10 cellular contexts compared by ENCODE assay signal in the genomic region with DNA sequence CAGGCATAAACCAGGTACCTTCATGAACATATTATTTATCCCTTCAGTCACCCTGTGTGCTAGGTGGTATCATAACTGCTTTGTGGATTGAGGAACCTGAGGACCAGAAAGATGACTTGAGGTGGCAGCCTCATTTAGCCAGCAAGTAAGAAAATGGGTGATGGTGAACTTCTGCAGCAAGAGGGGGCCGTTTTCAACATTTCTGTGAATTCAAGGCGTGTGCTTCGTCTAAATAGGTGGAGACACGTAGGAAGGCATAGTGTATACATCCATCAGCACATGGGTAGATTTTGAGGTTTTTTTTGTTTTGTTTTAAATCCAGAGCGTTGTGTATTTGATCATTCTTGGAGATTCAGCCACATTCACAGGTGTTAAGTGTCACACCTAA.
DNase-seq lines count a peak whose midpoint lies in the region; ATAC-seq and TF ChIP-seq lines count a peak whose summit lies in the region.
"Had no signal": no experiment of that assay in that cellular context is flagged by ENCODE, and none has a peak within 500 bp of the region (broad histone marks: within the 10 kb centered on the region; RNA-seq: fewer than 3 reads in every experiment).

No MANE protein-coding gene starts in this region.

- peaks cover 95% of the 10 kb centered on the region for H3K4me1 Mint-ChIP-seq in activated naive CD8-positive, alpha-beta T cell treated with anti-CD3 and anti-CD28 coated beads for 36 hours

- H3K9me3 ChIP-seq in heart right ventricle (no peaks in the 10 kb centered on the region), right cardiac atrium (ENCODE audit: control insufficient read depth, low read length) (no peaks in the 10 kb centered on the region), lung (ENCODE audit: control insufficient read depth in 2 of 2, insufficient read depth in 1 of 2, low read length in 1 of 2) (no peaks in the 10 kb centered on the region), uterus (no peaks in the 10 kb centered on the region)
- H3K9me3 ChIP-seq: BE2C had no signal

- H3K27ac ChIP-seq in heart right ventricle (peak overlapping the region in 9 of 10 donors; percentile 23 to 89 (median 77)), right cardiac atrium (ENCODE audit: low read length) (no peak overlapping the region), lung (ENCODE audit: low read depth in 1 of 2, low read length in 1 of 2) (peak overlapping the region; percentile 62 to 76), uterus (peak overlapping the region; percentile 76 to 85)

- H3K4me3 Mint-ChIP-seq in activated naive CD8-positive, alpha-beta T cell treated with anti-CD3 and anti-CD28 coated beads for 36 hours = peak overlapping the region; percentile 40
- H3K4me3 Mint-ChIP-seq: neural crest cell had no signal

- WGBS in heart right ventricle, 2 donors = 73 to 80% methylated on average over 5 of the region's 5 CpGs
- WGBS in right cardiac atrium = 76% methylated on average over 5 of the region's 5 CpGs
- 64 to 69% methylated on average over 5 of the region's 5 CpGs for WGBS in lung, 2 donors

- peak overlapping the region; percentile 99 for H3K27ac Mint-ChIP-seq in activated naive CD8-positive, alpha-beta T cell treated with anti-CD3 and anti-CD28 coated beads for 36 hours

- H3K27me3 ChIP-seq in heart right ventricle (no peaks in the 10 kb centered on the region), right cardiac atrium (ENCODE audit: control insufficient read depth, insufficient read depth) (no peaks in the 10 kb centered on the region), lung (ENCODE audit: control insufficient read depth, insufficient read depth) (no peaks in the 10 kb centered on the region), uterus (no peaks in the 10 kb centered on the region)
- H3K27me3 ChIP-seq: BE2C had no signal

- ATAC-seq in heart right ventricle (no peak), right cardiac atrium (no peak), lung (ENCODE audit: insufficient read depth, low FRiP score) (no peak)

- peaks cover 0 to 15% (median 0%) of the 10 kb centered on the region in 9 donors for H3K36me3 ChIP-seq in heart right ventricle
- H3K36me3 ChIP-seq in lung (ENCODE audit: control insufficient read depth in 2 of 2, insufficient read depth in 2 of 2, low read length in 2 of 2) = no peaks in the 10 kb centered on the region
- no peaks in the 10 kb centered on the region for H3K36me3 ChIP-seq in uterus
- H3K36me3 ChIP-seq: BE2C had no signal

- no peaks in the 10 kb centered on the region for H3K27me3 Mint-ChIP-seq in activated naive CD8-positive, alpha-beta T cell treated with anti-CD3 and anti-CD28 coated beads for 36 hours

- intact Hi-C loops in heart right ventricle (cut with DNase I) (loop anchor here in 3 of 10 donors (5.0 to 10.0 kb wide), 3 partner anchors 42 to 60 kb away; no protein-coding TSS in a partner anchor), right cardiac atrium (cut with DNase I) (no loop called here), uterus (cut with DNase I; ENCODE audit: low total_unique reads) (no loop called here)

- H3K4me3 ChIP-seq in heart right ventricle (no peak overlapping the region), right cardiac atrium (ENCODE audit: low read length) (no peak overlapping the region), lung (no peak overlapping the region), uterus (no peak overlapping the region), foreskin fibroblast (ENCODE audit: low read depth in 1 of 2, low read length in 2 of 2) (no peak overlapping the region)

- H3K4me1 ChIP-seq in heart right ventricle (peaks cover 76 to 100% (median 98%) of the 10 kb centered on the region in 9 donors), right cardiac atrium (ENCODE audit: control insufficient read depth, insufficient read depth, low read length) (peaks cover 44% of the 10 kb centered on the region), lung (ENCODE audit: control insufficient read depth in 2 of 2, insufficient read depth in 2 of 2, low read length in 2 of 2) (peaks cover 30 to 89% of the 10 kb centered on the region in 2 donors), uterus (peaks cover 6 to 21% of the 10 kb centered on the region in 2 donors)

- H3K9me3 Mint-ChIP-seq in activated naive CD8-positive, alpha-beta T cell treated with anti-CD3 and anti-CD28 coated beads for 36 hours = peaks cover 4% of the 10 kb centered on the region
- H3K9me3 Mint-ChIP-seq: neural crest cell had no signal

- TF ChIP-seq POLR2A in uterus (IDR thresholded peaks at IDR 0.05) = no peak

- H3K36me3 Mint-ChIP-seq in activated naive CD8-positive, alpha-beta T cell treated with anti-CD3 and anti-CD28 coated beads for 36 hours = peaks cover 34% of the 10 kb centered on the region

- no peak for DNase-seq in heart right ventricle
- no peak for DNase-seq in right cardiac atrium
- DNase-seq in activated naive CD8-positive, alpha-beta T cell treated with anti-CD3 and anti-CD28 coated beads for 36 hours = no peak
- DNase-seq in lung (ENCODE audit: low spot score) = no peak
- DNase-seq in uterus = no peak
- DNase-seq in NOMO-1 (lab: John Stamatoyannopoulos, UW; ENCODE audit: unreplicated experiment in 2 of 2) = no peak
- DNase-seq in foreskin fibroblast = no peak
- no peak for DNase-seq in NCI-H1694 treated with DMSO at 0.1 percent for 48 hours (lab: John Stamatoyannopoulos, UW)

- TF ChIP-seq CTCF in heart right ventricle (IDR thresholded peaks at IDR 0.05) (no peak), lung (IDR thresholded peaks at IDR 0.05; ENCODE audit: control extremely low read depth, extremely low read depth) (no peak), uterus (IDR thresholded peaks at IDR 0.05) (no peak), foreskin fibroblast (IDR thresholded peaks at IDR 0.05; ENCODE audit: low read depth, low read length) (no peak)
